Comparison of ENCODE assay signal across 1 cellular context in the genomic region with DNA sequence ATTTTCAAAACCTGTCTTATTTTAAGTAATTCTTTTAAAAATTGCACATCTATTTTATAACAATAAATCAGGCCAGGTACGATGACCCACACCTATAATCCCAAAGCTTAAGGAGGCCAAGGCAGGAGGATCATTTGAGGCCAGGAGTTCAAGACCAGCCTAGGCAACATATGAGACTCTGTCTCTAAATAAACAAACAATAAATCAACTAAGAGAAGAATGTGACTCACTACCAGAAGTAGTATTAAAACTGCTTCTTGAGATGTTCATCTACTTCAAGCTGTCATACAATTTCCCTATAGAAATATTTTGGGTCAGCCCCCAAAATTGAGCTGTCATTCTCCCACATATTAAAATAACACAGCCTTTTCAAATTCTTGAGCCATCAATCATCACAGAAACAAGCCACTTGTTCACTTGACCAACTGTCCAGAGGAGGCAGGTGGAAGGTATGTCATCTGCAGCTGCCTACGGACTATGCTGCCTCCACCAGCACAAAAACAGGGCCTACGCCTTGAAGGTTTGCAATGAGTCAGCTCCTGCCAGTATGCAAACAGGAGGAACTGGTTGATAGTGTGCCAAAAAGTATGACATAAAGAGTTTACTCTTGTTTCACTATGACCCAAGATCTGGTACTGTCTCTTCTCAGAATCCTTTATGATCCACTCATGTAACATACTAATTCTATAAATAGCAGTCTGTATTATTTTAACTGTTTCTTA.
TF ChIP-seq lines count a peak whose summit lies in the region.

No MANE protein-coding gene starts in this region.

TF ChIP-seq in GM12878, 131 proteins besides CTCF, POLR2A, EP300 and RAD21 (continues in another document):
- no peak for TF ChIP-seq MYC (IDR thresholded peaks at IDR 0.05; ENCODE audit: insufficient read depth, insufficient read length, insufficient replicate concordance, low read length, severe bottlenecking)
- TF ChIP-seq BCL3 (IDR thresholded peaks at IDR 0.05; ENCODE audit: borderline replicate concordance, insufficient read depth, low read depth, low read length, poor library complexity, severe bottlenecking), result peak; percentile 63
- TF ChIP-seq NBN (IDR thresholded peaks at IDR 0.05), result peak; percentile 49; the same call in 1 of the 2 replicates
- TF ChIP-seq ZNF24 (IDR thresholded peaks at IDR 0.05), result no peak
- peak; percentile 95 for TF ChIP-seq TCF12 (IDR thresholded peaks at IDR 0.05; ENCODE audit: low read depth, low read length)
- no peak for TF ChIP-seq NR2C2 (IDR thresholded peaks at IDR 0.05; ENCODE audit: borderline replicate concordance, control insufficient read depth, insufficient read length, low read depth)
- peak; percentile 88; the same call in 1 of the 2 replicates for TF ChIP-seq FOXM1 (IDR thresholded peaks at IDR 0.05; ENCODE audit: low read depth, low read length)
- TF ChIP-seq HDGF (IDR thresholded peaks at IDR 0.05), result no peak
- no peak for TF ChIP-seq HDAC6 (IDR thresholded peaks at IDR 0.05; ENCODE audit: unreplicated experiment)
- TF ChIP-seq SUPT20H (IDR thresholded peaks at IDR 0.05; ENCODE audit: borderline replicate concordance, control insufficient read depth, low read depth, low read length), result no peak
- TF ChIP-seq POLR2AphosphoS2 (IDR thresholded peaks at IDR 0.05; ENCODE audit: low read depth, low read length), result no peak
- TF ChIP-seq KDM1A (IDR thresholded peaks at IDR 0.05; ENCODE audit: borderline replicate concordance), result no peak
- TF ChIP-seq CREB1 (IDR thresholded peaks at IDR 0.05; ENCODE audit: low read depth), result peak; percentile 83
- no peak for TF ChIP-seq CHD2 (IDR thresholded peaks at IDR 0.05; ENCODE audit: borderline replicate concordance, low read depth, low read length)
- TF ChIP-seq STAT1 (conservative IDR thresholded peaks at IDR 0.05), result no peak
- no peak for TF ChIP-seq NR2F1 (conservative IDR thresholded peaks at IDR 0.05)
- TF ChIP-seq ZNF274 (IDR thresholded peaks at IDR 0.05; ENCODE audit: insufficient read depth, insufficient read length), result no peak
- no peak for TF ChIP-seq KAT2A (conservative IDR thresholded peaks at IDR 0.05; ENCODE audit: control insufficient read depth, low read depth, low read length)
- no peak for TF ChIP-seq NFXL1 (IDR thresholded peaks at IDR 0.05; ENCODE audit: borderline replicate concordance)
- TF ChIP-seq, protein P1, sequence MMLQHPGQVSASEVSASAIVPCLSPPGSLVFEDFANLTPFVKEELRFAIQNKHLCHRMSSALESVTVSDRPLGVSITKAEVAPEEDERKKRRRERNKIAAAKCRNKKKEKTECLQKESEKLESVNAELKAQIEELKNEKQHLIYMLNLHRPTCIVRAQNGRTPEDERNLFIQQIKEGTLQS (IDR thresholded peaks at IDR 0.05; ENCODE audit: borderline replicate concordance, extremely low read depth, low read depth, low read length), result no peak
- no peak for TF ChIP-seq GATAD2B (conservative IDR thresholded peaks at IDR 0.05; ENCODE audit: low read depth)
- no peak for TF ChIP-seq SMAD1 (IDR thresholded peaks at IDR 0.05; ENCODE audit: low read depth, partially characterized antibody)
- no peak for TF ChIP-seq E2F4 (IDR thresholded peaks at IDR 0.05; ENCODE audit: low read depth, low read length)
- no peak for TF ChIP-seq SREBF2 (IDR thresholded peaks at IDR 0.05; ENCODE audit: low read length)
- peak; percentile 10; the same call in 1 of the 2 replicates for TF ChIP-seq TCF7 (IDR thresholded peaks at IDR 0.05; ENCODE audit: borderline replicate concordance)
- no peak for TF ChIP-seq ZNF592 (IDR thresholded peaks at IDR 0.05)
- TF ChIP-seq POLR2AphosphoS5 (IDR thresholded peaks at IDR 0.05; ENCODE audit: low read length), result no peak
- TF ChIP-seq SIX5 (IDR thresholded peaks at IDR 0.05; ENCODE audit: low read depth, low read length, severe bottlenecking), result no peak
- TF ChIP-seq ETV6 (conservative IDR thresholded peaks at IDR 0.05 in 1 of 2, IDR thresholded peaks at IDR 0.05 in 1 of 2; ENCODE audit: borderline replicate concordance in 1 of 2, low read depth in 1 of 2), result peak in 1 of 2 experiments; percentile 58; a peak in 2 of 4 replicates
- TF ChIP-seq, protein P2, sequence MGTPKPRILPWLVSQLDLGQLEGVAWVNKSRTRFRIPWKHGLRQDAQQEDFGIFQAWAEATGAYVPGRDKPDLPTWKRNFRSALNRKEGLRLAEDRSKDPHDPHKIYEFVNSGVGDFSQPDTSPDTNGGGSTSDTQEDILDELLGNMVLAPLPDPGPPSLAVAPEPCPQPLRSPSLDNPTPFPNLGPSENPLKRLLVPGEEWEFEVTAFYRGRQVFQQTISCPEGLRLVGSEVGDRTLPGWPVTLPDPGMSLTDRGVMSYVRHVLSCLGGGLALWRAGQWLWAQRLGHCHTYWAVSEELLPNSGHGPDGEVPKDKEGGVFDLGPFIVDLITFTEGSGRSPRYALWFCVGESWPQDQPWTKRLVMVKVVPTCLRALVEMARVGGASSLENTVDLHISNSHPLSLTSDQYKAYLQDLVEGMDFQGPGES (IDR thresholded peaks at IDR 0.05), result no peak
- TF ChIP-seq CREM (IDR thresholded peaks at IDR 0.05; ENCODE audit: low read depth), result peak; percentile 90
- no peak for TF ChIP-seq ZBTB40 (IDR thresholded peaks at IDR 0.05; ENCODE audit: borderline replicate concordance)
- no peak for TF ChIP-seq NRF1 (conservative IDR thresholded peaks at IDR 0.05; ENCODE audit: low read depth, low read length)
- TF ChIP-seq HSF1 (IDR thresholded peaks at IDR 0.05; ENCODE audit: low read depth, low read length), result no peak
- TF ChIP-seq, protein P3, sequence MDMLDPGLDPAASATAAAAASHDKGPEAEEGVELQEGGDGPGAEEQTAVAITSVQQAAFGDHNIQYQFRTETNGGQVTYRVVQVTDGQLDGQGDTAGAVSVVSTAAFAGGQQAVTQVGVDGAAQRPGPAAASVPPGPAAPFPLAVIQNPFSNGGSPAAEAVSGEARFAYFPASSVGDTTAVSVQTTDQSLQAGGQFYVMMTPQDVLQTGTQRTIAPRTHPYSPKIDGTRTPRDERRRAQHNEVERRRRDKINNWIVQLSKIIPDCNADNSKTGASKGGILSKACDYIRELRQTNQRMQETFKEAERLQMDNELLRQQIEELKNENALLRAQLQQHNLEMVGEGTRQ (IDR thresholded peaks at IDR 0.05; ENCODE audit: borderline replicate concordance, low read depth, low read length), result no peak
- TF ChIP-seq BHLHE40 (IDR thresholded peaks at IDR 0.05; ENCODE audit: borderline replicate concordance in 1 of 2, low read depth in 2 of 2, low read length in 1 of 2), result peak in 1 of 2 experiments; percentile 50; a peak in 2 of 4 replicates
- no peak for TF ChIP-seq BRCA1 (IDR thresholded peaks at IDR 0.05; ENCODE audit: low read depth, low read length)
- TF ChIP-seq E2F8 (IDR thresholded peaks at IDR 0.05; ENCODE audit: low read depth, partially characterized antibody), result no peak
